ENCODE assay signal across 25 cellular contexts in genomic region chr5:40452874-40453624, GRCh38.
DNase-seq lines count a peak whose midpoint lies in the region; ATAC-seq, FAIRE-seq and TF ChIP-seq lines count a peak whose summit lies in the region.
"Had no signal": no experiment of that assay in that cellular context is flagged by ENCODE, and none has a peak within 500 bp of the region (broad histone marks: within the 10 kb centered on the region; RNA-seq: fewer than 3 reads in every experiment).

No MANE protein-coding gene starts in this region.

- no peak overlapping the region for H3K27ac ChIP-seq in body of pancreas
- H3K27ac ChIP-seq: A549 had no signal

- H3K9me3 ChIP-seq in body of pancreas, result no peaks in the 10 kb centered on the region
- H3K9me3 ChIP-seq: A549, SK-N-SH had no signal

- ATAC-seq in natural killer cell treated with Interleukin-12 subunit alpha and Interleukin-12 subunit beta and Interleukin-15 and Interleukin-18, amount 100 ng/mL, for 72 hours, result peak in 1 of 2 donors; percentile 77
- no peak for ATAC-seq in natural killer cell
- peak; percentile 62 for ATAC-seq in HG02852 (IDR thresholded peaks at IDR 0.05; ENCODE audit: unreplicated experiment)
- ATAC-seq in stimulated activated naive B cell treated with anti-CD40 and anti-IgM and Interleukin-4, amounts not matched to agents 10 μg/mL and 1 μg/mL and 100 μg/mL, for 72 hours (replicated peaks), result peak; percentile 34 to 56
- no peak for ATAC-seq in body of pancreas
- ATAC-seq: A549 had no signal

- H3K27me3 Mint-ChIP-seq in natural killer cell treated with Interleukin-12 subunit alpha and Interleukin-12 subunit beta and Interleukin-15 and Interleukin-18, amount 100 ng/mL, for 72 hours, result no peaks in the 10 kb centered on the region
- H3K27me3 Mint-ChIP-seq in natural killer cell (ENCODE audit: low read depth in 2 of 2), result peaks cover 0 to 3% of the 10 kb centered on the region in 2 donors
- no peaks in the 10 kb centered on the region for H3K27me3 Mint-ChIP-seq in stimulated activated naive B cell treated with anti-CD40 and anti-IgM and Interleukin-4, amounts not matched to agents 10 μg/mL and 1 μg/mL and 100 μg/mL, for 72 hours
- H3K27me3 Mint-ChIP-seq: CD8-positive, alpha-beta memory T cell had no signal

- no peak for TF ChIP-seq CTCF in natural killer cell (IDR thresholded peaks at IDR 0.05)
- no peak for TF ChIP-seq CTCF in GM12865 (IDR thresholded peaks at IDR 0.05; ENCODE audit: insufficient read depth, low read depth, low read length, missing control alignments)
- TF ChIP-seq CTCF in body of pancreas (IDR thresholded peaks at IDR 0.05), result no peak

- no peaks in the 10 kb centered on the region for H3K4me1 ChIP-seq in body of pancreas
- H3K4me1 ChIP-seq: A549 had no signal

- H3K4me3 ChIP-seq in GM12865 (ENCODE audit: low read depth, low read length), result no peak overlapping the region
- no peak overlapping the region for H3K4me3 ChIP-seq in body of pancreas
- H3K4me3 ChIP-seq: A549 had no signal

- peaks cover 36 to 46% of the 10 kb centered on the region in 2 donors for H3K4me1 Mint-ChIP-seq in natural killer cell treated with Interleukin-12 subunit alpha and Interleukin-12 subunit beta and Interleukin-15 and Interleukin-18, amount 100 ng/mL, for 72 hours (ENCODE audit: low read depth in 2 of 2)
- H3K4me1 Mint-ChIP-seq in natural killer cell, result peaks cover 0 to 12% of the 10 kb centered on the region in 2 donors
- peaks cover 6 to 10% of the 10 kb centered on the region in 2 donors for H3K4me1 Mint-ChIP-seq in stimulated activated naive B cell treated with anti-CD40 and anti-IgM and Interleukin-4, amounts not matched to agents 10 μg/mL and 1 μg/mL and 100 μg/mL, for 72 hours
- H3K4me1 Mint-ChIP-seq: CD14-positive monocyte; CD8-positive, alpha-beta memory T cell had no signal

- no peak for TF ChIP-seq POLR2A in body of pancreas (IDR thresholded peaks at IDR 0.05)
- no peak for TF ChIP-seq POLR2A in H54 (IDR thresholded peaks at IDR 0.05; ENCODE audit: low read depth, low read length)

- no peak for FAIRE-seq in H54 (lab: Jason Lieb, UNC)
- FAIRE-seq: A549, RCC 7860 had no signal

- peaks cover 21% of the 10 kb centered on the region for H3K9me3 Mint-ChIP-seq in natural killer cell treated with Interleukin-12 subunit alpha and Interleukin-12 subunit beta and Interleukin-15 and Interleukin-18, amount 100 ng/mL, for 72 hours
- peaks cover 2 to 4% of the 10 kb centered on the region in 2 donors for H3K9me3 Mint-ChIP-seq in natural killer cell
- H3K9me3 Mint-ChIP-seq in stimulated activated naive B cell treated with anti-CD40 and anti-IgM and Interleukin-4, amounts not matched to agents 10 μg/mL and 1 μg/mL and 100 μg/mL, for 72 hours, result peaks cover 12 to 19% of the 10 kb centered on the region in 2 donors

- peak overlapping the region; percentile 52 for H3K4me3 Mint-ChIP-seq in natural killer cell treated with Interleukin-12 subunit alpha and Interleukin-12 subunit beta and Interleukin-15 and Interleukin-18, amount 100 ng/mL, for 72 hours
- H3K4me3 Mint-ChIP-seq in natural killer cell, result no peak overlapping the region
- peak overlapping the region in 1 of 2 donors; percentile 9 for H3K4me3 Mint-ChIP-seq in stimulated activated naive B cell treated with anti-CD40 and anti-IgM and Interleukin-4, amounts not matched to agents 10 μg/mL and 1 μg/mL and 100 μg/mL, for 72 hours
- H3K4me3 Mint-ChIP-seq: CD14-positive monocyte; CD8-positive, alpha-beta memory T cell had no signal

- 82 to 87% methylated on average over 5 of the region's 5 CpGs for WGBS in body of pancreas, 2 donors

- peak overlapping the region; percentile 59 to 84 for H3K27ac Mint-ChIP-seq in natural killer cell treated with Interleukin-12 subunit alpha and Interleukin-12 subunit beta and Interleukin-15 and Interleukin-18, amount 100 ng/mL, for 72 hours
- H3K27ac Mint-ChIP-seq in natural killer cell, result no peak overlapping the region
- H3K27ac Mint-ChIP-seq in stimulated activated naive B cell treated with anti-CD40 and anti-IgM and Interleukin-4, amounts not matched to agents 10 μg/mL and 1 μg/mL and 100 μg/mL, for 72 hours, result peak overlapping the region; percentile 26
- H3K27ac Mint-ChIP-seq: CD14-positive monocyte had no signal

- no peaks in the 10 kb centered on the region for H3K36me3 ChIP-seq in body of pancreas (replicated peaks in 1 of 2; ENCODE audit: insufficient read depth in 1 of 2, low read depth in 2 of 2)

- no peaks in the 10 kb centered on the region for H3K27me3 ChIP-seq in body of pancreas

- intact Hi-C loops in natural killer cell (cut with micrococcal nuclease) (no loop called here), body of pancreas (cut with DNase I) (no loop called here)

- DNase-seq in natural killer cell treated with Interleukin-12 subunit alpha and Interleukin-12 subunit beta and Interleukin-15 and Interleukin-18, amount 100 ng/mL, for 72 hours (ENCODE audit: low spot score), result no peak
- no peak for DNase-seq in natural killer cell
- DNase-seq in GM12865 (ENCODE audit: low read depth), result peak; percentile 20
- no peak for DNase-seq in stimulated activated naive B cell treated with anti-CD40 and anti-IgM and Interleukin-4, amounts not matched to agents 10 μg/mL and 1 μg/mL and 100 μg/mL, for 72 hours
- DNase-seq in body of pancreas, result no peak
- no peak for DNase-seq in H54 (ENCODE audit: insufficient read length, low spot score)
- DNase-seq: AML-193; CD8-positive, alpha-beta memory T cell; DMS 273 treated with DMSO at 0.1 percent for 48 hours; DMS79; GF-D8; H7; KBM-7; MV-4-11; NCI-H1105; NCI-H1436 treated with DMSO at 0.1 percent for 48 hours; NCI-H1930; NCI-H446; NCI-H524 treated with DMSO at 0.1 percent for 48 hours; NCI-H774; SK-N-SH had no signal

- H3K36me3 Mint-ChIP-seq in natural killer cell treated with Interleukin-12 subunit alpha and Interleukin-12 subunit beta and Interleukin-15 and Interleukin-18, amount 100 ng/mL, for 72 hours, result peaks cover 38% of the 10 kb centered on the region
- H3K36me3 Mint-ChIP-seq in natural killer cell, result no peaks in the 10 kb centered on the region
- H3K36me3 Mint-ChIP-seq in stimulated activated naive B cell treated with anti-CD40 and anti-IgM and Interleukin-4, amounts not matched to agents 10 μg/mL and 1 μg/mL and 100 μg/mL, for 72 hours, result peaks cover 9 to 14% of the 10 kb centered on the region in 2 donors

Comparison
In these comparisons a context has a peak if more than half of its experiments do, and no peak if none do; other contexts are left out.
1. H3K27ac Mint-ChIP-seq: peak in natural killer cell treated with Interleukin-12 subunit alpha and Interleukin-12 subunit beta and Interleukin-15 and Interleukin-18, amount 100 ng/mL, for 72 hours (2 of 2) and stimulated activated naive B cell treated with anti-CD40 and anti-IgM and Interleukin-4, amounts not matched to agents 10 μg/mL and 1 μg/mL and 100 μg/mL, for 72 hours (single experiment); none in natural killer cell (0 of 2).
2. ATAC-seq: peak in HG02852 (single experiment) and stimulated activated naive B cell treated with anti-CD40 and anti-IgM and Interleukin-4, amounts not matched to agents 10 μg/mL and 1 μg/mL and 100 μg/mL, for 72 hours (2 of 2); none in natural killer cell (0 of 3) and body of pancreas (single experiment).